In genomic region chr6:169811072-169811471, GRCh38 we compare ENCODE assay signal across 17 cellular contexts.
"Had no signal": no experiment of that assay in that cellular context is flagged by ENCODE, and none has a peak within 500 bp of the region (broad histone marks: within the 10 kb centered on the region; RNA-seq: fewer than 3 reads in every experiment).

No MANE protein-coding gene starts in this region.

- H3K27ac ChIP-seq: foreskin keratinocyte, prostate gland, SK-N-MC, suprapubic skin, upper lobe of left lung had no signal

- DNase-seq: activated CD4-positive, alpha-beta T cell treated with anti-CD3 and anti-CD28 coated beads, Interleukin-2, amount 50 U/mL, for 1 hour; activated effector memory CD4-positive, alpha-beta T cell treated with anti-CD3 and anti-CD28 coated beads, Interleukin-2, amount 50 U/mL, for 16 hours; activated T-cell treated with anti-CD3 and anti-CD28 coated beads, Interleukin-2, amount 50 U/mL, for 48 hours; caudate nucleus; effector CD4-positive, alpha-beta T cell; foreskin keratinocyte; head of caudate nucleus; naive B cell; right cardiac atrium; stimulated activated naive CD8-positive, alpha-beta T cell treated with anti-CD3 and anti-CD28 coated beads, Interleukin-15, Interleukin-2, amounts not matched to agents 100 U/mL and 50 U/mL, for 24 hours; upper lobe of left lung had no signal

- H3K4me3 Mint-ChIP-seq: naive B cell had no signal

- H3K36me3 Mint-ChIP-seq: naive B cell had no signal

- H3K36me3 ChIP-seq: prostate gland, suprapubic skin, upper lobe of left lung had no signal

- H3K9me3 ChIP-seq: prostate gland, suprapubic skin had no signal

- ATAC-seq: activated CD4-positive, CD25-positive, alpha-beta regulatory T cell treated with anti-CD3 and anti-CD28 coated beads, Interleukin-2, amount 50 U/mL, for 24 hours; activated naive CD4-positive, alpha-beta T cell treated with anti-CD3 and anti-CD28 coated beads, Interleukin-2, amount 50 U/mL, for 72 hours; stimulated activated naive CD8-positive, alpha-beta T cell treated with anti-CD3 and anti-CD28 coated beads, Interleukin-15, Interleukin-2, amounts not matched to agents 100 U/mL and 50 U/mL, for 24 hours had no signal

- H3K4me3 ChIP-seq: prostate gland, SK-N-MC, smooth muscle cell, suprapubic skin, upper lobe of left lung had no signal

- H3K27me3 ChIP-seq: upper lobe of left lung had no signal

- H3K27ac Mint-ChIP-seq: activated naive CD4-positive, alpha-beta T cell treated with anti-CD3 and anti-CD28 coated beads, Interleukin-2, amount 50 U/mL, for 72 hours had no signal

- H3K4me1 ChIP-seq: foreskin keratinocyte, prostate gland, upper lobe of left lung had no signal
